ENCODE assay signal across 17 cellular contexts in the genomic region with DNA sequence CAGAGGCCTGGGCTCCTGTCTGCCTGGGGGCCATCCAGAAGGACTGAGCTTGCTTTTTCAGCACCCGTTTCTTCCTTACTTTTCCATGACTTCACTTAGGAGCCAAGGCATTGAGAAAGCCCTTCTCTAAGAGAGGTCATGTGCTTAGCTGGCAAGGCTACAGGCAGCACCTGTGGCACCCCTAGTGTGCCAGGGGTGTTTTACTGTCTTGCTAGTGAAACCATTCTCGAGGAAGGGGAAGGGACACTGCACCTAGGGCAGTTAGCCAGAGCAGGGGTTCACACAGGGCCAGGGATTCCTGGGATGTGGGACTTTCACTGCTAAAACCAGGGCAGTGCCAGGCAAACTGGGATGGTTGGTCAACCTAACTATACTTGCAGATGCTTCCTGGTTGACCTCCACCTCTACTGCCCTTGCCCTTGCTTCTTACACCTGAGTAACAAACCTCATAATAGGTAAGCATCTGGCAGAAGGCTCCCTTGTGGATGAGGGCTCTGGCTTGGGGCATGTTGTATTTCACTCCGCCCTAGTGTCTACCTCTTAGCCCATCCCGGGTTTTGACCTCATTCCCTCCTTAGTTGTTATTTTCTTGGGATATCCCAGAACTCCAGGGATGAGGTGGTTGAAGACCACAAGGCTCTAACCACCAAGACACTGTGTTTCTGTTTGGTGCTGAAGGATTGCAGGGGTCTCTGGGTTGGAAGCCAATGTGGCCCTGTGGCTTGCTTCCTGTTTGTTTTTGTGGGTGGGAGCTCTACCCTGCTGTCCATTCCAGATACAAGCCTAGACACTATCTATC.
"Had no signal": no experiment of that assay in that cellular context is flagged by ENCODE, and none has a peak within 500 bp of the region (broad histone marks: within the 10 kb centered on the region; RNA-seq: fewer than 3 reads in every experiment).

No MANE protein-coding gene starts in this region.

- ATAC-seq: activated CD4-positive, CD25-positive, alpha-beta regulatory T cell treated with anti-CD3 and anti-CD28 coated beads, Interleukin-2, amount 50 U/mL, for 24 hours; gastrocnemius medialis; left cardiac atrium; naive thymus-derived CD8-positive, alpha-beta T cell; right cardiac atrium; stimulated activated naive CD8-positive, alpha-beta T cell treated with anti-CD3 and anti-CD28 coated beads, Interleukin-15, Interleukin-2, amounts not matched to agents 100 U/mL and 50 U/mL, for 24 hours had no signal

- H3K4me1 ChIP-seq: breast epithelium had no signal

- H3K4me1 Mint-ChIP-seq: naive thymus-derived CD8-positive, alpha-beta T cell had no signal

- H3K4me2 ChIP-seq: smooth muscle cell had no signal

- H3K4me3 Mint-ChIP-seq: naive thymus-derived CD8-positive, alpha-beta T cell had no signal

- H3K27me3 ChIP-seq: breast epithelium, gastrocnemius medialis, heart right ventricle had no signal

- H3K36me3 ChIP-seq: breast epithelium, gastrocnemius medialis, heart right ventricle had no signal

- H3K36me3 Mint-ChIP-seq: naive thymus-derived CD8-positive, alpha-beta T cell had no signal

- H3K27ac Mint-ChIP-seq: naive thymus-derived CD8-positive, alpha-beta T cell; progenitor cell of endocrine pancreas had no signal

- DNase-seq: activated naive CD4-positive, alpha-beta T cell treated with Interleukin-2 at 50 U/mL for 16 hours; aorta; dermis blood vessel endothelial cell; gastrocnemius medialis; heart right ventricle; left cardiac atrium; naive thymus-derived CD8-positive, alpha-beta T cell; occipital lobe; right cardiac atrium; stimulated activated CD4-positive, alpha-beta T cell treated with anti-CD3 and anti-CD28 coated beads, Interleukin-4, amount 100 ng/mL, for 4 hours; stimulated activated CD8-positive, alpha-beta memory T cell treated with anti-CD3 and anti-CD28 coated beads, Interleukin-4, amount 100 ng/mL, for 48 hours; stimulated activated naive CD8-positive, alpha-beta T cell treated with anti-CD3 and anti-CD28 coated beads, Interleukin-15, Interleukin-2, amounts not matched to agents 100 U/mL and 50 U/mL, for 24 hours had no signal

- H3K27ac ChIP-seq: breast epithelium, gastrocnemius medialis, heart right ventricle had no signal

- H3K27me3 Mint-ChIP-seq: progenitor cell of endocrine pancreas had no signal

- H3K9me3 Mint-ChIP-seq: naive thymus-derived CD8-positive, alpha-beta T cell had no signal

- H3K4me3 ChIP-seq: breast epithelium, gastrocnemius medialis, heart right ventricle, lung, smooth muscle cell had no signal

- H3K9me3 ChIP-seq: breast epithelium, gastrocnemius medialis, heart right ventricle had no signal
